ENCODE assay signal across 22 cellular contexts in genomic region chr11:94821439-94821838, GRCh38.
"Had no signal": no experiment of that assay in that cellular context is flagged by ENCODE, and none has a peak within 500 bp of the region (broad histone marks: within the 10 kb centered on the region; RNA-seq: fewer than 3 reads in every experiment).

No MANE protein-coding gene starts in this region.

- H3K4me2 ChIP-seq: hepatocyte had no signal

- H3K4me3 Mint-ChIP-seq: dendritic cell treated with granulocyte-macrophage colony-stimulating factor and Interleukin-4, amounts not matched to agents 40 ng/mL and 50 ng/mL, for 4 days; immature natural killer cell; mesothelial cell of epicardium had no signal

- DNase-seq: colonic mucosa; cortex of kidney; effector CD4-positive, alpha-beta T cell; effector memory CD4-positive, alpha-beta T cell; foreskin keratinocyte; heart left ventricle; hypothalamus; immature natural killer cell; islet precursor cell; left cardiac atrium; left ventricle myocardium superior; lower lobe of right lung; mesenchymal stem cell; mucosa of descending colon had no signal

- H3K36me3 ChIP-seq: colonic mucosa had no signal

- FAIRE-seq: endothelial cell of umbilical vein, frontal cortex had no signal

- H3K9me3 ChIP-seq: colonic mucosa, esophagus muscularis mucosa, gastroesophageal sphincter, heart left ventricle, left lung, lower lobe of right lung, mucosa of descending colon had no signal

- H3K9me3 Mint-ChIP-seq: immature natural killer cell had no signal

- H3K4me1 Mint-ChIP-seq: immature natural killer cell, mesothelial cell of epicardium had no signal

- ATAC-seq: foreskin keratinocyte, gastroesophageal sphincter, heart left ventricle, left cardiac atrium, left lung, left ventricle myocardium superior, lower lobe of right lung, mucosa of descending colon had no signal

- H3K27ac ChIP-seq: colonic mucosa, esophagus muscularis mucosa, foreskin keratinocyte, heart left ventricle, hepatocyte, left lung, lower lobe of right lung had no signal

- H3K27me3 ChIP-seq: colonic mucosa, esophagus muscularis mucosa, foreskin keratinocyte, gastroesophageal sphincter, heart left ventricle, hepatocyte, left lung had no signal

- H3K4me3 ChIP-seq: colonic mucosa, esophagus muscularis mucosa, gastroesophageal sphincter, heart left ventricle, hepatocyte, left lung, lower lobe of right lung, mucosa of descending colon had no signal

- H2AFZ ChIP-seq: hepatocyte had no signal

- H3K27ac Mint-ChIP-seq: dendritic cell treated with granulocyte-macrophage colony-stimulating factor and Interleukin-4, amounts not matched to agents 40 ng/mL and 50 ng/mL, for 4 days; immature natural killer cell; mesothelial cell of epicardium had no signal

- H3K4me1 ChIP-seq: colonic mucosa, foreskin keratinocyte had no signal
